1 cellular context compared by ENCODE assay signal in genomic region chr9:131339212-131339611, GRCh38. TPM values are rescaled to one million over a fixed set of nuclear protein-coding genes. Genes with fewer than 3 reads are reported as not detected.
"Had no signal": no experiment of that assay in that cellular context is flagged by ENCODE, and none has a peak within 500 bp of the region (broad histone marks: within the 10 kb centered on the region; RNA-seq: fewer than 3 reads in every experiment).

No MANE protein-coding gene starts in this region.

RNA-seq across cellular contexts. Expression of gene PLPP7, which starts 49.7 kb away (rescaled TPM):
- total RNA-seq: HT-29 had no signal
